2 cellular contexts compared by ENCODE assay signal in the genomic region with DNA sequence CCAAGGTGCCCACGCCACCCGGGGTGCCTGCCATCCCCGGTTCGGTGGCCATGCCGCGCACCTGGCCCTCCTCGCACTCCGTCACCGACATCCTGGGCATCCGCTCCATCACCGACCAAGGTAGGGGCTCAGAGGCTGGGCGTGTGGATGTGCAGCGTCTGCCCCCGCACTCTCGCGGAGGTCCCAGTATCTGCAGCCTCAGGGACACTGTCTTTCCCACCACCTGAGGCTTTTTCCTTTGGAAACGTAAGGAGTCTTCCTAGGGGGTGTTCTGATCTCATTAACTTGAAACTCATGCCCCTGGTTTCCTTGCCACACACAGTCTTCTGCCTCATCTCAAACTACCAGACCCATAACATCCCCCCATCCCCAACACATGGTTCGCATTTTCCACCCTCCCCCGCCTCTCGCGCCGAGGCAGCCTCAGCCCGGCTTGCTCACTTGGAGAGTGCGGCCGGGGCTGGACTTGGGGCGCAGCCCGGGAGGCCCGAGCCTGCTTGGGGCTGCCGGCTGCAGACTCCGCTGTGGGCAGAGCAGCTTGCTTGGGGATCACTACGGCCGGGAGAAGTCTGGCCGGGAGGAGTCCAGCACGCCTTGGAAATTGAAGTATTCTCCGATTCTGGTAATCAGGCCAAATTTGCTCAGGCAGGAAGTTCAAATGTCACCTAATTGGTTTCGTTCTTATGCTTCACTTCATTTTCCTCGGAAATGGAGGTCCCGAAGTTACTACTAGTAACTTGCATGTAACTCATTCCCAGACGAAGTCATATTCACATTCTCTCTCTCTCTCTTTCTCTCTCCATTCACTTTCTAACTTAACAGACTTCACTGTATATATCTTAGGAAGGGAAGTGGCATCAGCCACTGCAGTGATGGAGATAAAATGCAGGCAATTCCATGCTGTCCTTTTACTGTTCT.
TF ChIP-seq lines count a peak whose summit lies in the region.

No MANE protein-coding gene starts in this region.

TF ChIP-seq in SK-N-SH, 30 proteins besides CTCF, POLR2A, EP300 and RAD21 (continued from another document):
- TF ChIP-seq, protein P1, sequence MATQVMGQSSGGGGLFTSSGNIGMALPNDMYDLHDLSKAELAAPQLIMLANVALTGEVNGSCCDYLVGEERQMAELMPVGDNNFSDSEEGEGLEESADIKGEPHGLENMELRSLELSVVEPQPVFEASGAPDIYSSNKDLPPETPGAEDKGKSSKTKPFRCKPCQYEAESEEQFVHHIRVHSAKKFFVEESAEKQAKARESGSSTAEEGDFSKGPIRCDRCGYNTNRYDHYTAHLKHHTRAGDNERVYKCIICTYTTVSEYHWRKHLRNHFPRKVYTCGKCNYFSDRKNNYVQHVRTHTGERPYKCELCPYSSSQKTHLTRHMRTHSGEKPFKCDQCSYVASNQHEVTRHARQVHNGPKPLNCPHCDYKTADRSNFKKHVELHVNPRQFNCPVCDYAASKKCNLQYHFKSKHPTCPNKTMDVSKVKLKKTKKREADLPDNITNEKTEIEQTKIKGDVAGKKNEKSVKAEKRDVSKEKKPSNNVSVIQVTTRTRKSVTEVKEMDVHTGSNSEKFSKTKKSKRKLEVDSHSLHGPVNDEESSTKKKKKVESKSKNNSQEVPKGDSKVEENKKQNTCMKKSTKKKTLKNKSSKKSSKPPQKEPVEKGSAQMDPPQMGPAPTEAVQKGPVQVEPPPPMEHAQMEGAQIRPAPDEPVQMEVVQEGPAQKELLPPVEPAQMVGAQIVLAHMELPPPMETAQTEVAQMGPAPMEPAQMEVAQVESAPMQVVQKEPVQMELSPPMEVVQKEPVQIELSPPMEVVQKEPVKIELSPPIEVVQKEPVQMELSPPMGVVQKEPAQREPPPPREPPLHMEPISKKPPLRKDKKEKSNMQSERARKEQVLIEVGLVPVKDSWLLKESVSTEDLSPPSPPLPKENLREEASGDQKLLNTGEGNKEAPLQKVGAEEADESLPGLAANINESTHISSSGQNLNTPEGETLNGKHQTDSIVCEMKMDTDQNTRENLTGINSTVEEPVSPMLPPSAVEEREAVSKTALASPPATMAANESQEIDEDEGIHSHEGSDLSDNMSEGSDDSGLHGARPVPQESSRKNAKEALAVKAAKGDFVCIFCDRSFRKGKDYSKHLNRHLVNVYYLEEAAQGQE (IDR thresholded peaks at IDR 0.05; ENCODE audit: low read depth, low read length), result no peak
- TF ChIP-seq, protein P2, sequence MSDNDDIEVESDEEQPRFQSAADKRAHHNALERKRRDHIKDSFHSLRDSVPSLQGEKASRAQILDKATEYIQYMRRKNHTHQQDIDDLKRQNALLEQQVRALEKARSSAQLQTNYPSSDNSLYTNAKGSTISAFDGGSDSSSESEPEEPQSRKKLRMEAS (IDR thresholded peaks at IDR 0.05; ENCODE audit: low read depth), result no peak
- no peak for TF ChIP-seq TAF1 (IDR thresholded peaks at IDR 0.05; ENCODE audit: borderline replicate concordance, low read depth, low read length)
- TF ChIP-seq GABPA (IDR thresholded peaks at IDR 0.05; ENCODE audit: low read depth), result no peak
- no peak for TF ChIP-seq POLR2AphosphoS5 (IDR thresholded peaks at IDR 0.05; ENCODE audit: low read depth, low read length)
- TF ChIP-seq, protein P3, sequence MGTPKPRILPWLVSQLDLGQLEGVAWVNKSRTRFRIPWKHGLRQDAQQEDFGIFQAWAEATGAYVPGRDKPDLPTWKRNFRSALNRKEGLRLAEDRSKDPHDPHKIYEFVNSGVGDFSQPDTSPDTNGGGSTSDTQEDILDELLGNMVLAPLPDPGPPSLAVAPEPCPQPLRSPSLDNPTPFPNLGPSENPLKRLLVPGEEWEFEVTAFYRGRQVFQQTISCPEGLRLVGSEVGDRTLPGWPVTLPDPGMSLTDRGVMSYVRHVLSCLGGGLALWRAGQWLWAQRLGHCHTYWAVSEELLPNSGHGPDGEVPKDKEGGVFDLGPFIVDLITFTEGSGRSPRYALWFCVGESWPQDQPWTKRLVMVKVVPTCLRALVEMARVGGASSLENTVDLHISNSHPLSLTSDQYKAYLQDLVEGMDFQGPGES (IDR thresholded peaks at IDR 0.05; ENCODE audit: low read depth, low read length), result no peak
- TF ChIP-seq FOSL2 (IDR thresholded peaks at IDR 0.05; ENCODE audit: borderline replicate concordance, low read depth), result no peak
- no peak for TF ChIP-seq MEF2A (IDR thresholded peaks at IDR 0.05; ENCODE audit: borderline replicate concordance, low read depth)
- no peak for TF ChIP-seq MXI1 (IDR thresholded peaks at IDR 0.05; ENCODE audit: low read depth, low read length)
- TF ChIP-seq, protein P4, sequence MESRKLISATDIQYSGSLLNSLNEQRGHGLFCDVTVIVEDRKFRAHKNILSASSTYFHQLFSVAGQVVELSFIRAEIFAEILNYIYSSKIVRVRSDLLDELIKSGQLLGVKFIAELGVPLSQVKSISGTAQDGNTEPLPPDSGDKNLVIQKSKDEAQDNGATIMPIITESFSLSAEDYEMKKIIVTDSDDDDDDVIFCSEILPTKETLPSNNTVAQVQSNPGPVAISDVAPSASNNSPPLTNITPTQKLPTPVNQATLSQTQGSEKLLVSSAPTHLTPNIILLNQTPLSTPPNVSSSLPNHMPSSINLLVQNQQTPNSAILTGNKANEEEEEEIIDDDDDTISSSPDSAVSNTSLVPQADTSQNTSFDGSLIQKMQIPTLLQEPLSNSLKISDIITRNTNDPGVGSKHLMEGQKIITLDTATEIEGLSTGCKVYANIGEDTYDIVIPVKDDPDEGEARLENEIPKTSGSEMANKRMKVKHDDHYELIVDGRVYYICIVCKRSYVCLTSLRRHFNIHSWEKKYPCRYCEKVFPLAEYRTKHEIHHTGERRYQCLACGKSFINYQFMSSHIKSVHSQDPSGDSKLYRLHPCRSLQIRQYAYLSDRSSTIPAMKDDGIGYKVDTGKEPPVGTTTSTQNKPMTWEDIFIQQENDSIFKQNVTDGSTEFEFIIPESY (IDR thresholded peaks at IDR 0.05; ENCODE audit: borderline replicate concordance, low read depth), result no peak
- TF ChIP-seq CHD2 (IDR thresholded peaks at IDR 0.05; ENCODE audit: low read length, partially characterized antibody), result no peak
- no peak for TF ChIP-seq TCF12 (IDR thresholded peaks at IDR 0.05)
- no peak for TF ChIP-seq NFIC (IDR thresholded peaks at IDR 0.05; ENCODE audit: borderline replicate concordance)
- TF ChIP-seq, protein P5, sequence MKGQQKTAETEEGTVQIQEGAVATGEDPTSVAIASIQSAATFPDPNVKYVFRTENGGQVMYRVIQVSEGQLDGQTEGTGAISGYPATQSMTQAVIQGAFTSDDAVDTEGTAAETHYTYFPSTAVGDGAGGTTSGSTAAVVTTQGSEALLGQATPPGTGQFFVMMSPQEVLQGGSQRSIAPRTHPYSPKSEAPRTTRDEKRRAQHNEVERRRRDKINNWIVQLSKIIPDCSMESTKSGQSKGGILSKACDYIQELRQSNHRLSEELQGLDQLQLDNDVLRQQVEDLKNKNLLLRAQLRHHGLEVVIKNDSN (IDR thresholded peaks at IDR 0.05; ENCODE audit: borderline replicate concordance, low read depth), result no peak
- TF ChIP-seq EZH2phosphoT487 (IDR thresholded peaks at IDR 0.05; ENCODE audit: borderline replicate concordance, low read depth), result no peak
- no peak for TF ChIP-seq TEAD4 (IDR thresholded peaks at IDR 0.05; ENCODE audit: borderline replicate concordance, insufficient read depth)

TF ChIP-seq in SK-N-SH treated with all-trans-retinoic acid at 6 μM for 48 hours, 23 proteins besides CTCF, POLR2A, EP300 and RAD21 (continued from another document):
- TF ChIP-seq ZFP3 (CRISPR knock-in tag; IDR thresholded peaks at IDR 0.05) (no peak), ZNF70 (CRISPR knock-in tag; IDR thresholded peaks at IDR 0.05) (no peak), ESRRG (CRISPR knock-in tag; IDR thresholded peaks at IDR 0.05) (no peak), ZC3H10 (CRISPR knock-in tag; IDR thresholded peaks at IDR 0.05) (no peak), TCF4 (CRISPR knock-in tag; IDR thresholded peaks at IDR 0.05; ENCODE audit: borderline replicate concordance) (no peak), ZFP30 (CRISPR knock-in tag; IDR thresholded peaks at IDR 0.05) (no peak)
- TF ChIP-seq, protein P6, sequence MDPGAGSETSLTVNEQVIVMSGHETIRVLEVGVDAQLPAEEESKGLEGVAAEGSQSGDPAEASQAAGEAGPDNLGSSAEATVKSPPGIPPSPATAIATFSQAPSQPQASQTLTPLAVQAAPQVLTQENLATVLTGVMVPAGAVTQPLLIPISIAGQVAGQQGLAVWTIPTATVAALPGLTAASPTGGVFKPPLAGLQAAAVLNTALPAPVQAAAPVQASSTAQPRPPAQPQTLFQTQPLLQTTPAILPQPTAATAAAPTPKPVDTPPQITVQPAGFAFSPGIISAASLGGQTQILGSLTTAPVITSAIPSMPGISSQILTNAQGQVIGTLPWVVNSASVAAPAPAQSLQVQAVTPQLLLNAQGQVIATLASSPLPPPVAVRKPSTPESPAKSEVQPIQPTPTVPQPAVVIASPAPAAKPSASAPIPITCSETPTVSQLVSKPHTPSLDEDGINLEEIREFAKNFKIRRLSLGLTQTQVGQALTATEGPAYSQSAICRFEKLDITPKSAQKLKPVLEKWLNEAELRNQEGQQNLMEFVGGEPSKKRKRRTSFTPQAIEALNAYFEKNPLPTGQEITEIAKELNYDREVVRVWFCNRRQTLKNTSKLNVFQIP (CRISPR knock-in tag; IDR thresholded peaks at IDR 0.05; ENCODE audit: borderline replicate concordance, low read depth), result no peak
